ENCODE assay signal across 1 cellular context in the genomic region with DNA sequence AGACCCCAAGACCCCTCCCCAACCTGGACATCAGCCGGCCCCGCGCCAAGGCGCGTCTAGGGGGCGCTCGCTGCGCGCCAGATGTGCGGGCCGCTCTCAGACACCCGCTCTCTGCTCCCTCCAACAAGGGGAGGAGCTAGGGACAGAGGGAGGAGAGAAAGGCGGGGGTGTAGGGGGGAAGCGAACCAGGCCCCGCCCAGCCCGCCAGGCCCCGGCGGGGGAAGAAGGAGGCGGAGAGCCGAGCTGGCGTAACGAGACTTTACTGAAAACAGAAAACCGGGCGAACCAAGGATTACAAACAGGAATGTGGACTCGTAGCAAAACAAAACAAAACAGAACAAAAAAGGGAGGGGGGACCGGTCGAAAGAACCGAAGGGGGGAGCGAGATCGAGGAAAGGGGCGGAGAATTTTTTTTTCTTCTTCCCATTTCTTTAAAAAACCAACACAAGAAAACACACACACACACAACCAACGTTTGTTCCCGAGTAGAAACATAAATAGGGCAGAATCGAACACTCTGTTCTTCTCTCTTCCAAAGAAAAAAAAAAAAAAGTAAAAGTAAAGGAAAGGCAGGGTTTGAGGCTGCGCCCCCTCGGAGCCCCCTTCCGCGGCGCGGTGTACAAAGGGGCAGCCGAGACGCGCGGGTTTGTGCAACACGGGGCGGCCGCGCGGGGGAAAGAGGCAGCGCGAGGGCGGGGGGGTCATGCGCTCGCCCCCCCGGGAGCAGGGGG.
A peak's percentile ranks its signal among the peaks of the same experiment; 100 is the strongest.
TF ChIP-seq lines count a peak whose summit lies in the region.

No MANE protein-coding gene starts in this region.

TF ChIP-seq in GM12878, 131 proteins besides CTCF, POLR2A, EP300 and RAD21 (continued from another document and continues in another):
- TF ChIP-seq, protein P1, sequence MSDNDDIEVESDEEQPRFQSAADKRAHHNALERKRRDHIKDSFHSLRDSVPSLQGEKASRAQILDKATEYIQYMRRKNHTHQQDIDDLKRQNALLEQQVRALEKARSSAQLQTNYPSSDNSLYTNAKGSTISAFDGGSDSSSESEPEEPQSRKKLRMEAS (IDR thresholded peaks at IDR 0.05; ENCODE audit: low read depth, low read length), result peak; percentile 23; the same call in 1 of the 2 replicates
- TF ChIP-seq, protein P2, sequence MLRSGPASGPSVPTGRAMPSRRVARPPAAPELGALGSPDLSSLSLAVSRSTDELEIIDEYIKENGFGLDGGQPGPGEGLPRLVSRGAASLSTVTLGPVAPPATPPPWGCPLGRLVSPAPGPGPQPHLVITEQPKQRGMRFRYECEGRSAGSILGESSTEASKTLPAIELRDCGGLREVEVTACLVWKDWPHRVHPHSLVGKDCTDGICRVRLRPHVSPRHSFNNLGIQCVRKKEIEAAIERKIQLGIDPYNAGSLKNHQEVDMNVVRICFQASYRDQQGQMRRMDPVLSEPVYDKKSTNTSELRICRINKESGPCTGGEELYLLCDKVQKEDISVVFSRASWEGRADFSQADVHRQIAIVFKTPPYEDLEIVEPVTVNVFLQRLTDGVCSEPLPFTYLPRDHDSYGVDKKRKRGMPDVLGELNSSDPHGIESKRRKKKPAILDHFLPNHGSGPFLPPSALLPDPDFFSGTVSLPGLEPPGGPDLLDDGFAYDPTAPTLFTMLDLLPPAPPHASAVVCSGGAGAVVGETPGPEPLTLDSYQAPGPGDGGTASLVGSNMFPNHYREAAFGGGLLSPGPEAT (IDR thresholded peaks at IDR 0.05; ENCODE audit: low read depth), result peak; percentile 71
- peak; percentile 85 for TF ChIP-seq SMC3 (IDR thresholded peaks at IDR 0.05; ENCODE audit: borderline replicate concordance, low read length)
- TF ChIP-seq, protein P3, sequence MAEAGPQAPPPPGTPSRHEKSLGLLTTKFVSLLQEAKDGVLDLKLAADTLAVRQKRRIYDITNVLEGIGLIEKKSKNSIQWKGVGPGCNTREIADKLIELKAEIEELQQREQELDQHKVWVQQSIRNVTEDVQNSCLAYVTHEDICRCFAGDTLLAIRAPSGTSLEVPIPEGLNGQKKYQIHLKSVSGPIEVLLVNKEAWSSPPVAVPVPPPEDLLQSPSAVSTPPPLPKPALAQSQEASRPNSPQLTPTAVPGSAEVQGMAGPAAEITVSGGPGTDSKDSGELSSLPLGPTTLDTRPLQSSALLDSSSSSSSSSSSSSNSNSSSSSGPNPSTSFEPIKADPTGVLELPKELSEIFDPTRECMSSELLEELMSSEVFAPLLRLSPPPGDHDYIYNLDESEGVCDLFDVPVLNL (IDR thresholded peaks at IDR 0.05; ENCODE audit: low read depth, low read length), result peak; percentile 47; the same call in 1 of the 2 replicates
- no peak for TF ChIP-seq NRF1 (conservative IDR thresholded peaks at IDR 0.05; ENCODE audit: low read depth, low read length)
- TF ChIP-seq ZNF384 (IDR thresholded peaks at IDR 0.05; ENCODE audit: borderline replicate concordance, low read depth, low read length), result no peak
- TF ChIP-seq KLF5 (IDR thresholded peaks at IDR 0.05; ENCODE audit: partially characterized antibody), result peak; percentile 76
- TF ChIP-seq SUPT20H (IDR thresholded peaks at IDR 0.05; ENCODE audit: borderline replicate concordance, control insufficient read depth, low read depth, low read length), result no peak
- TF ChIP-seq SPI1 (IDR thresholded peaks at IDR 0.05; ENCODE audit: borderline replicate concordance, insufficient read depth, low read depth, low read length), result no peak; the same call in 1 of the 2 replicates
- TF ChIP-seq, protein P4, sequence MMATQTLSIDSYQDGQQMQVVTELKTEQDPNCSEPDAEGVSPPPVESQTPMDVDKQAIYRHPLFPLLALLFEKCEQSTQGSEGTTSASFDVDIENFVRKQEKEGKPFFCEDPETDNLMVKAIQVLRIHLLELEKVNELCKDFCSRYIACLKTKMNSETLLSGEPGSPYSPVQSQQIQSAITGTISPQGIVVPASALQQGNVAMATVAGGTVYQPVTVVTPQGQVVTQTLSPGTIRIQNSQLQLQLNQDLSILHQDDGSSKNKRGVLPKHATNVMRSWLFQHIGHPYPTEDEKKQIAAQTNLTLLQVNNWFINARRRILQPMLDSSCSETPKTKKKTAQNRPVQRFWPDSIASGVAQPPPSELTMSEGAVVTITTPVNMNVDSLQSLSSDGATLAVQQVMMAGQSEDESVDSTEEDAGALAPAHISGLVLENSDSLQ (IDR thresholded peaks at IDR 0.05), result no peak
- TF ChIP-seq, protein P5, sequence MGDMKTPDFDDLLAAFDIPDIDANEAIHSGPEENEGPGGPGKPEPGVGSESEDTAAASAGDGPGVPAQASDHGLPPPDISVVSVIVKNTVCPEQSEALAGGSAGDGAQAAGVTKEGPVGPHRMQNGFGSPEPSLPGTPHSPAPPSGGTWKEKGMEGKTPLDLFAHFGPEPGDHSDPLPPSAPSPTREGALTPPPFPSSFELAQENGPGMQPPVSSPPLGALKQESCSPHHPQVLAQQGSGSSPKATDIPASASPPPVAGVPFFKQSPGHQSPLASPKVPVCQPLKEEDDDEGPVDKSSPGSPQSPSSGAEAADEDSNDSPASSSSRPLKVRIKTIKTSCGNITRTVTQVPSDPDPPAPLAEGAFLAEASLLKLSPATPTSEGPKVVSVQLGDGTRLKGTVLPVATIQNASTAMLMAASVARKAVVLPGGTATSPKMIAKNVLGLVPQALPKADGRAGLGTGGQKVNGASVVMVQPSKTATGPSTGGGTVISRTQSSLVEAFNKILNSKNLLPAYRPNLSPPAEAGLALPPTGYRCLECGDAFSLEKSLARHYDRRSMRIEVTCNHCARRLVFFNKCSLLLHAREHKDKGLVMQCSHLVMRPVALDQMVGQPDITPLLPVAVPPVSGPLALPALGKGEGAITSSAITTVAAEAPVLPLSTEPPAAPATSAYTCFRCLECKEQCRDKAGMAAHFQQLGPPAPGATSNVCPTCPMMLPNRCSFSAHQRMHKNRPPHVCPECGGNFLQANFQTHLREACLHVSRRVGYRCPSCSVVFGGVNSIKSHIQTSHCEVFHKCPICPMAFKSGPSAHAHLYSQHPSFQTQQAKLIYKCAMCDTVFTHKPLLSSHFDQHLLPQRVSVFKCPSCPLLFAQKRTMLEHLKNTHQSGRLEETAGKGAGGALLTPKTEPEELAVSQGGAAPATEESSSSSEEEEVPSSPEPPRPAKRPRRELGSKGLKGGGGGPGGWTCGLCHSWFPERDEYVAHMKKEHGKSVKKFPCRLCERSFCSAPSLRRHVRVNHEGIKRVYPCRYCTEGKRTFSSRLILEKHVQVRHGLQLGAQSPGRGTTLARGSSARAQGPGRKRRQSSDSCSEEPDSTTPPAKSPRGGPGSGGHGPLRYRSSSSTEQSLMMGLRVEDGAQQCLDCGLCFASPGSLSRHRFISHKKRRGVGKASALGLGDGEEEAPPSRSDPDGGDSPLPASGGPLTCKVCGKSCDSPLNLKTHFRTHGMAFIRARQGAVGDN (IDR thresholded peaks at IDR 0.05), result 0 out of 2 replicates have a peak, but pooled peaks have one; percentile 11
- peak; percentile 59; the same call in 1 of the 2 replicates for TF ChIP-seq FOXM1 (IDR thresholded peaks at IDR 0.05; ENCODE audit: low read depth, low read length)
- TF ChIP-seq RUNX3 (IDR thresholded peaks at IDR 0.05; ENCODE audit: low read length), result no peak
- TF ChIP-seq, protein P6, sequence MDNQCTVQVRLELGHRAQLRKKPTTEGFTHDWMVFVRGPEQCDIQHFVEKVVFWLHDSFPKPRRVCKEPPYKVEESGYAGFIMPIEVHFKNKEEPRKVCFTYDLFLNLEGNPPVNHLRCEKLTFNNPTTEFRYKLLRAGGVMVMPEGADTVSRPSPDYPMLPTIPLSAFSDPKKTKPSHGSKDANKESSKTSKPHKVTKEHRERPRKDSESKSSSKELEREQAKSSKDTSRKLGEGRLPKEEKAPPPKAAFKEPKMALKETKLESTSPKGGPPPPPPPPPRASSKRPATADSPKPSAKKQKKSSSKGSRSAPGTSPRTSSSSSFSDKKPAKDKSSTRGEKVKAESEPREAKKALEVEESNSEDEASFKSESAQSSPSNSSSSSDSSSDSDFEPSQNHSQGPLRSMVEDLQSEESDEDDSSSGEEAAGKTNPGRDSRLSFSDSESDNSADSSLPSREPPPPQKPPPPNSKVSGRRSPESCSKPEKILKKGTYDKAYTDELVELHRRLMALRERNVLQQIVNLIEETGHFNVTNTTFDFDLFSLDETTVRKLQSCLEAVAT (IDR thresholded peaks at IDR 0.05), result peak; percentile 98
- peak; percentile 70 for TF ChIP-seq YY1 (IDR thresholded peaks at IDR 0.05; ENCODE audit: low read depth, low read length)
- TF ChIP-seq, protein P7, sequence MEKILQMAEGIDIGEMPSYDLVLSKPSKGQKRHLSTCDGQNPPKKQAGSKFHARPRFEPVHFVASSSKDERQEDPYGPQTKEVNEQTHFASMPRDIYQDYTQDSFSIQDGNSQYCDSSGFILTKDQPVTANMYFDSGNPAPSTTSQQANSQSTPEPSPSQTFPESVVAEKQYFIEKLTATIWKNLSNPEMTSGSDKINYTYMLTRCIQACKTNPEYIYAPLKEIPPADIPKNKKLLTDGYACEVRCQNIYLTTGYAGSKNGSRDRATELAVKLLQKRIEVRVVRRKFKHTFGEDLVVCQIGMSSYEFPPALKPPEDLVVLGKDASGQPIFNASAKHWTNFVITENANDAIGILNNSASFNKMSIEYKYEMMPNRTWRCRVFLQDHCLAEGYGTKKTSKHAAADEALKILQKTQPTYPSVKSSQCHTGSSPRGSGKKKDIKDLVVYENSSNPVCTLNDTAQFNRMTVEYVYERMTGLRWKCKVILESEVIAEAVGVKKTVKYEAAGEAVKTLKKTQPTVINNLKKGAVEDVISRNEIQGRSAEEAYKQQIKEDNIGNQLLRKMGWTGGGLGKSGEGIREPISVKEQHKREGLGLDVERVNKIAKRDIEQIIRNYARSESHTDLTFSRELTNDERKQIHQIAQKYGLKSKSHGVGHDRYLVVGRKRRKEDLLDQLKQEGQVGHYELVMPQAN (conservative IDR thresholded peaks at IDR 0.05), result peak; percentile 51; the same call in 1 of the 2 replicates
- no peak for TF ChIP-seq ESRRA (IDR thresholded peaks at IDR 0.05; ENCODE audit: low read length)
- TF ChIP-seq SIN3A (IDR thresholded peaks at IDR 0.05; ENCODE audit: low read depth, low read length), result 0 out of 2 replicates have a peak, but pooled peaks have one; percentile 46
- peak; percentile 96; the same call in 1 of the 2 replicates for TF ChIP-seq RB1 (IDR thresholded peaks at IDR 0.05; ENCODE audit: borderline replicate concordance)
- TF ChIP-seq TCF12 (IDR thresholded peaks at IDR 0.05; ENCODE audit: low read depth, low read length), result peak; percentile 69; the same call in 1 of the 2 replicates
- peak; percentile 43; the same call in 1 of the 2 replicates for TF ChIP-seq CHD2 (IDR thresholded peaks at IDR 0.05; ENCODE audit: borderline replicate concordance, low read depth, low read length)
- no peak for TF ChIP-seq RBBP5 (conservative IDR thresholded peaks at IDR 0.05)
- TF ChIP-seq HDAC6 (IDR thresholded peaks at IDR 0.05; ENCODE audit: unreplicated experiment), result no peak
- TF ChIP-seq, protein P8, sequence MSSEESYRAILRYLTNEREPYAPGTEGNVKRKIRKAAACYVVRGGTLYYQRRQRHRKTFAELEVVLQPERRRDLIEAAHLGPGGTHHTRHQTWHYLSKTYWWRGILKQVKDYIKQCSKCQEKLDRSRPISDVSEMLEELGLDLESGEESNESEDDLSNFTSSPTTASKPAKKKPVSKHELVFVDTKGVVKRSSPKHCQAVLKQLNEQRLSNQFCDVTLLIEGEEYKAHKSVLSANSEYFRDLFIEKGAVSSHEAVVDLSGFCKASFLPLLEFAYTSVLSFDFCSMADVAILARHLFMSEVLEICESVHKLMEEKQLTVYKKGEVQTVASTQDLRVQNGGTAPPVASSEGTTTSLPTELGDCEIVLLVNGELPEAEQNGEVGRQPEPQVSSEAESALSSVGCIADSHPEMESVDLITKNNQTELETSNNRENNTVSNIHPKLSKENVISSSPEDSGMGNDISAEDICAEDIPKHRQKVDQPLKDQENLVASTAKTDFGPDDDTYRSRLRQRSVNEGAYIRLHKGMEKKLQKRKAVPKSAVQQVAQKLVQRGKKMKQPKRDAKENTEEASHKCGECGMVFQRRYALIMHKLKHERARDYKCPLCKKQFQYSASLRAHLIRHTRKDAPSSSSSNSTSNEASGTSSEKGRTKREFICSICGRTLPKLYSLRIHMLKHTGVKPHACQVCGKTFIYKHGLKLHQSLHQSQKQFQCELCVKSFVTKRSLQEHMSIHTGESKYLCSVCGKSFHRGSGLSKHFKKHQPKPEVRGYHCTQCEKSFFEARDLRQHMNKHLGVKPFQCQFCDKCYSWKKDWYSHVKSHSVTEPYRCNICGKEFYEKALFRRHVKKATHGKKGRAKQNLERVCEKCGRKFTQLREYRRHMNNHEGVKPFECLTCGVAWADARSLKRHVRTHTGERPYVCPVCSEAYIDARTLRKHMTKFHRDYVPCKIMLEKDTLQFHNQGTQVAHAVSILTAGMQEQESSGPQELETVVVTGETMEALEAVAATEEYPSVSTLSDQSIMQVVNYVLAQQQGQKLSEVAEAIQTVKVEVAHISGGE (CRISPR knock-in tag; IDR thresholded peaks at IDR 0.05), result no peak
- TF ChIP-seq HCFC1 (IDR thresholded peaks at IDR 0.05; ENCODE audit: low read length), result no peak; the same call in 1 of the 2 replicates
- TF ChIP-seq MEF2A (IDR thresholded peaks at IDR 0.05; ENCODE audit: insufficient read depth, low read depth, low read length), result 0 out of 2 replicates have a peak, but pooled peaks have one; percentile 36
- TF ChIP-seq, protein P9, sequence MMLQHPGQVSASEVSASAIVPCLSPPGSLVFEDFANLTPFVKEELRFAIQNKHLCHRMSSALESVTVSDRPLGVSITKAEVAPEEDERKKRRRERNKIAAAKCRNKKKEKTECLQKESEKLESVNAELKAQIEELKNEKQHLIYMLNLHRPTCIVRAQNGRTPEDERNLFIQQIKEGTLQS (IDR thresholded peaks at IDR 0.05; ENCODE audit: borderline replicate concordance, extremely low read depth, low read depth, low read length), result no peak
- no peak for TF ChIP-seq CHD4 (IDR thresholded peaks at IDR 0.05)
- TF ChIP-seq, protein P10, sequence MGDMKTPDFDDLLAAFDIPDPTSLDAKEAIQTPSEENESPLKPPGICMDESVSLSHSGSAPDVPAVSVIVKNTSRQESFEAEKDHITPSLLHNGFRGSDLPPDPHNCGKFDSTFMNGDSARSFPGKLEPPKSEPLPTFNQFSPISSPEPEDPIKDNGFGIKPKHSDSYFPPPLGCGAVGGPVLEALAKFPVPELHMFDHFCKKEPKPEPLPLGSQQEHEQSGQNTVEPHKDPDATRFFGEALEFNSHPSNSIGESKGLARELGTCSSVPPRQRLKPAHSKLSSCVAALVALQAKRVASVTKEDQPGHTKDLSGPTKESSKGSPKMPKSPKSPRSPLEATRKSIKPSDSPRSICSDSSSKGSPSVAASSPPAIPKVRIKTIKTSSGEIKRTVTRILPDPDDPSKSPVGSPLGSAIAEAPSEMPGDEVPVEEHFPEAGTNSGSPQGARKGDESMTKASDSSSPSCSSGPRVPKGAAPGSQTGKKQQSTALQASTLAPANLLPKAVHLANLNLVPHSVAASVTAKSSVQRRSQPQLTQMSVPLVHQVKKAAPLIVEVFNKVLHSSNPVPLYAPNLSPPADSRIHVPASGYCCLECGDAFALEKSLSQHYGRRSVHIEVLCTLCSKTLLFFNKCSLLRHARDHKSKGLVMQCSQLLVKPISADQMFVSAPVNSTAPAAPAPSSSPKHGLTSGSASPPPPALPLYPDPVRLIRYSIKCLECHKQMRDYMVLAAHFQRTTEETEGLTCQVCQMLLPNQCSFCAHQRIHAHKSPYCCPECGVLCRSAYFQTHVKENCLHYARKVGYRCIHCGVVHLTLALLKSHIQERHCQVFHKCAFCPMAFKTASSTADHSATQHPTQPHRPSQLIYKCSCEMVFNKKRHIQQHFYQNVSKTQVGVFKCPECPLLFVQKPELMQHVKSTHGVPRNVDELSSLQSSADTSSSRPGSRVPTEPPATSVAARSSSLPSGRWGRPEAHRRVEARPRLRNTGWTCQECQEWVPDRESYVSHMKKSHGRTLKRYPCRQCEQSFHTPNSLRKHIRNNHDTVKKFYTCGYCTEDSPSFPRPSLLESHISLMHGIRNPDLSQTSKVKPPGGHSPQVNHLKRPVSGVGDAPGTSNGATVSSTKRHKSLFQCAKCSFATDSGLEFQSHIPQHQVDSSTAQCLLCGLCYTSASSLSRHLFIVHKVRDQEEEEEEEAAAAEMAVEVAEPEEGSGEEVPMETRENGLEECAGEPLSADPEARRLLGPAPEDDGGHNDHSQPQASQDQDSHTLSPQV (IDR thresholded peaks at IDR 0.05), result peak; percentile 73; the same call in 1 of the 2 replicates
- TF ChIP-seq POU2F2 (IDR thresholded peaks at IDR 0.05; ENCODE audit: borderline replicate concordance, low read depth, low read length), result no peak
- TF ChIP-seq YBX1 (IDR thresholded peaks at IDR 0.05), result peak; percentile 60; the same call in 1 of the 2 replicates
